In genomic region chr5:74882379-74883134, GRCh38 we compare ENCODE assay signal across 7 cellular contexts. TPM values are rescaled to one million over a fixed set of nuclear protein-coding genes. Genes with fewer than 3 reads are reported as not detected.
DNase-seq lines count a peak whose midpoint lies in the region; ATAC-seq and TF ChIP-seq lines count a peak whose summit lies in the region.
"Not testable (repeated sequence)": the region's sequence is repeated elsewhere in the genome, so short reads cannot be mapped to it uniquely, and the experiment has no call there.

No MANE protein-coding gene starts in this region.

- H3K36me3 Mint-ChIP-seq in GM23338 (ENCODE audit: low read depth); WTC11; endothelial cell (ENCODE audit: low read depth, unreplicated experiment); nephron (ENCODE audit: low read depth); progenitor cell of endocrine pancreas (ENCODE audit: insufficient read depth): not testable (repeated sequence)

- H3K27me3 ChIP-seq in GM23338 (ENCODE audit: insufficient read depth); HUES6 (ENCODE audit: control insufficient read depth, insufficient read depth, low read length); iPS-18a (ENCODE audit: control insufficient read depth, insufficient read depth, low read length): not testable (repeated sequence)

- DNase-seq in GM23338 (ENCODE audit: low spot score) (peak; percentile 82), WTC11 (ENCODE audit: low spot score) (peak; percentile 73)
- DNase-seq in endothelial cell (ENCODE audit: low spot score); progenitor cell of endocrine pancreas (ENCODE audit: low spot score, unreplicated experiment): not testable (repeated sequence)

- peak overlapping the region; percentile 72 for H3K9ac ChIP-seq in HUES6 (ENCODE audit: low read length)
- peak overlapping the region; percentile 27 for H3K9ac ChIP-seq in iPS-18a (ENCODE audit: low read length)

- H3K4me1 Mint-ChIP-seq in GM23338 = peaks cover 19% of the 10 kb centered on the region
- peaks cover 34% of the 10 kb centered on the region for H3K4me1 Mint-ChIP-seq in WTC11
- not testable (repeated sequence) for H3K4me1 Mint-ChIP-seq in endothelial cell (ENCODE audit: unreplicated experiment); nephron; progenitor cell of endocrine pancreas (ENCODE audit: low read depth)

- H3K79me2 ChIP-seq in GM23338 (replicated peaks; ENCODE audit: insufficient read depth) = not testable (repeated sequence)

- H3K4me1 ChIP-seq in GM23338 (ENCODE audit: insufficient read depth) (peaks cover 13% of the 10 kb centered on the region), HUES6 (ENCODE audit: control insufficient read depth, insufficient read depth, low read length) (peaks cover 22% of the 10 kb centered on the region; the same call in 1 of the 2 replicates), iPS-18a (ENCODE audit: control insufficient read depth, low read depth, low read length) (peaks cover 17% of the 10 kb centered on the region)

- ATAC-seq in GM23338 = peak; percentile 75
- peak; percentile 71 for ATAC-seq in WTC11

- peaks cover 14% of the 10 kb centered on the region for H3K27me3 Mint-ChIP-seq in GM23338 (ENCODE audit: insufficient read depth, low read depth, poor library complexity)
- H3K27me3 Mint-ChIP-seq in WTC11 (ENCODE audit: low read depth); endothelial cell (ENCODE audit: unreplicated experiment); nephron (ENCODE audit: low read depth); progenitor cell of endocrine pancreas: not testable (repeated sequence)

- TF ChIP-seq CTCF in GM23338 (conservative IDR thresholded peaks at IDR 0.05; ENCODE audit: low read depth in 2 of 2); WTC11 (IDR thresholded peaks at IDR 0.05); endothelial cell (IDR thresholded peaks at IDR 0.05; ENCODE audit: unreplicated experiment); nephron (IDR thresholded peaks at IDR 0.05; ENCODE audit: unreplicated experiment in 3 of 3); progenitor cell of endocrine pancreas (IDR thresholded peaks at IDR 0.05; ENCODE audit: unreplicated experiment): not testable (repeated sequence)

- H3K4me2 ChIP-seq in GM23338 = peak overlapping the region; percentile 14

- H3K9me3 ChIP-seq in HUES6 (ENCODE audit: control insufficient read depth, insufficient read depth, low read depth, low read length); iPS-18a (ENCODE audit: control insufficient read depth, low read depth, low read length): not testable (repeated sequence)

- H4K20me1 ChIP-seq in GM23338 (replicated peaks; ENCODE audit: insufficient read depth) = not testable (repeated sequence)

- H2AFZ ChIP-seq in GM23338 = not testable (repeated sequence)

- CTCF ChIA-PET in WTC11 (lab: Charles Lee) = interaction anchor here (0.9 kb wide), 1 partner anchor 15 kb away, joined by 3 read pairs; no protein-coding TSS in a partner anchor

- H3K4me3 ChIP-seq in GM23338; iPS-18a (ENCODE audit: low read length): not testable (repeated sequence)
- peak overlapping the region; percentile 29; the same call in 1 of the 2 replicates for H3K4me3 ChIP-seq in HUES6 (ENCODE audit: low read depth, low read length)

- not testable (repeated sequence) for H3K36me3 ChIP-seq in GM23338 (ENCODE audit: insufficient read depth); HUES6 (ENCODE audit: control insufficient read depth, insufficient read depth, low read length); iPS-18a (ENCODE audit: control insufficient read depth, low read depth, low read length)

- POLR2A ChIA-PET in WTC11 (lab: Charles Lee) = not testable (repeated sequence)

- H3K4me3 Mint-ChIP-seq in GM23338 (peak overlapping the region; percentile 56), WTC11 (peak overlapping the region; percentile 16), endothelial cell (ENCODE audit: unreplicated experiment) (peak overlapping the region; percentile 56)
- H3K4me3 Mint-ChIP-seq in nephron; progenitor cell of endocrine pancreas (ENCODE audit: low read depth): not testable (repeated sequence)

- peak overlapping the region; percentile 99 for H3K27ac Mint-ChIP-seq in GM23338
- H3K27ac Mint-ChIP-seq in WTC11 = peak overlapping the region; percentile 100
- not testable (repeated sequence) for H3K27ac Mint-ChIP-seq in endothelial cell (ENCODE audit: unreplicated experiment)
- peak overlapping the region in 2 of 3 experiments; percentile 5 to 20 for H3K27ac Mint-ChIP-seq in nephron
- peak overlapping the region; percentile 30 for H3K27ac Mint-ChIP-seq in progenitor cell of endocrine pancreas

- H3K27ac ChIP-seq in GM23338 (ENCODE audit: low read depth) (peak overlapping the region; percentile 92), HUES6 (ENCODE audit: low read depth, low read length) (peak overlapping the region; percentile 94; the same call in 1 of the 2 replicates)
- not testable (repeated sequence) for H3K27ac ChIP-seq in iPS-18a (ENCODE audit: low read length)

- H3K9me2 ChIP-seq in GM23338 (ENCODE audit: insufficient read depth) = not testable (repeated sequence)

- not testable (repeated sequence) for H3K9me3 Mint-ChIP-seq in GM23338; WTC11; endothelial cell (ENCODE audit: unreplicated experiment); nephron; progenitor cell of endocrine pancreas (ENCODE audit: low read depth)

- H3F3A ChIP-seq in GM23338 (replicated peaks; ENCODE audit: low read depth) = not testable (repeated sequence)

TF ChIP-seq in GM23338, 12 proteins besides CTCF, POLR2A, EP300 and RAD21:
- peak; percentile 14; the same call in 1 of the 2 replicates for TF ChIP-seq POLR2AphosphoS5 (IDR thresholded peaks at IDR 0.05; ENCODE audit: low read depth)

TF ChIP-seq in WTC11, 78 proteins besides CTCF, POLR2A, EP300 and RAD21:
- TF ChIP-seq, protein P1, sequence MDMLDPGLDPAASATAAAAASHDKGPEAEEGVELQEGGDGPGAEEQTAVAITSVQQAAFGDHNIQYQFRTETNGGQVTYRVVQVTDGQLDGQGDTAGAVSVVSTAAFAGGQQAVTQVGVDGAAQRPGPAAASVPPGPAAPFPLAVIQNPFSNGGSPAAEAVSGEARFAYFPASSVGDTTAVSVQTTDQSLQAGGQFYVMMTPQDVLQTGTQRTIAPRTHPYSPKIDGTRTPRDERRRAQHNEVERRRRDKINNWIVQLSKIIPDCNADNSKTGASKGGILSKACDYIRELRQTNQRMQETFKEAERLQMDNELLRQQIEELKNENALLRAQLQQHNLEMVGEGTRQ (CRISPR knock-in tag; IDR thresholded peaks at IDR 0.05) = 0 out of 2 replicates have a peak, but pooled peaks have one; percentile 11

RNA-seq across cellular contexts. Expression of gene FAM169A, which starts 16.4 kb away (rescaled TPM):
- total RNA-seq in GM23338 (2014; rRNA removed; shearing (Covaris generic)) = 78.7 and 97.7 TPM in 2 replicates
- 12.2 and 16.9 TPM in 2 replicates for polyA plus RNA-seq in GM23338 (2016; fragmentation: Nextera tagmentation; extraction: Ambion mirVana)
- total RNA-seq in WTC11 (2021) (59.1 to 69.1 TPM (median 61.1 TPM) in 3 replicates), endothelial cell (ENCODE audit: unreplicated experiment) (21.1 TPM), progenitor cell of endocrine pancreas (32.4 and 33.5 TPM in 2 replicates)
